ENCODE assay signal across 19 cellular contexts in the genomic region with DNA sequence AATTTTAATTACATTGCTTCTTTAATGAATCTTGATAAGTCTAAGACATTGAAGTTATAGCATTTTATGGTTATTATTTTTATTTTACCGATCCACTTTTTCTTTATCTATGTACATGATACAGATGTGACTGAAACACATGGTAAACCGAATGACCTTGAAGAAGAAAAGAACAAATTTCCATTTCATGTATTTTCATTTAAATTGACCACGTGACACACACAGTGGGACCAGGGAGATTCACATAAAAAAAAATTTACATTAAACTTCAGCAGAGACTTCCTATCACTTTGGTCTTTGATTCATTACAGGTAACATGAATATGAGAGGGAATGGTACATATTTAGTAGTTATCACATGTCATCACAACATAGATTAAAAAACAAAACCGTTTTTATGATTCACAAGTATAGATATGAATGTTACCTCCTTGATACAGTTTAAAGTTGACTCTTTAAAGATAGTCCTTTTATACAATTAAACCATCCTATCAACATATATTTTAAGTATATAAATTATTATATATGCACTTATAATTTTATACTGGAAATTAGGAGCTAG.
DNase-seq lines count a peak whose midpoint lies in the region; ATAC-seq lines count a peak whose summit lies in the region.
"Had no signal": no experiment of that assay in that cellular context is flagged by ENCODE, and none has a peak within 500 bp of the region (broad histone marks: within the 10 kb centered on the region; RNA-seq: fewer than 3 reads in every experiment).

No MANE protein-coding gene starts in this region.

- H3K9ac ChIP-seq in HUES6 (ENCODE audit: low read length) (no peak overlapping the region), iPS-20b (ENCODE audit: low read depth, low read length) (no peak overlapping the region; the same call in 1 of the 2 replicates)

- H3K4me1 Mint-ChIP-seq in activated CD4-positive, alpha-beta T cell treated with anti-CD3 and anti-CD28 coated beads for 36 hours: peaks cover 12% of the 10 kb centered on the region
- H3K4me1 Mint-ChIP-seq in activated CD4-positive, alpha-beta T cell treated with anti-CD3 and anti-CD28 coated beads, Interleukin-2, amount 10 ng/mL, durations not matched to agents 24 days and 14 days: no peaks in the 10 kb centered on the region
- H3K4me1 Mint-ChIP-seq: CD14-positive monocyte had no signal

- H3K4me3 ChIP-seq in HUES6 (ENCODE audit: low read depth, low read length) (no peak overlapping the region), iPS-20b (ENCODE audit: low read length) (peak overlapping the region; percentile 37)

- CTCF ChIA-PET in activated CD4-positive, alpha-beta T cell treated with anti-CD3 and anti-CD28 coated beads for 36 hours (lab: Charles Lee): interaction anchor here (1.0 kb wide), 1 partner anchor 12 kb away, joined by 3 read pairs; no protein-coding TSS in a partner anchor

- POLR2A ChIA-PET in activated CD4-positive, alpha-beta T cell treated with anti-CD3 and anti-CD28 coated beads for 36 hours (lab: Charles Lee): no interaction called here

- no peaks in the 10 kb centered on the region for H3K27me3 Mint-ChIP-seq in activated CD4-positive, alpha-beta T cell treated with anti-CD3 and anti-CD28 coated beads for 36 hours
- no peaks in the 10 kb centered on the region for H3K27me3 Mint-ChIP-seq in activated CD4-positive, alpha-beta T cell treated with anti-CD3 and anti-CD28 coated beads, Interleukin-2, amount 10 ng/mL, durations not matched to agents 24 days and 14 days

- H3K4me1 ChIP-seq in HUES6 (ENCODE audit: control insufficient read depth, insufficient read depth, low read length) (peaks cover 44% of the 10 kb centered on the region), iPS-20b (ENCODE audit: insufficient read depth, low read length) (peaks cover 47% of the 10 kb centered on the region)

- H3K9me3 ChIP-seq in HUES6 (ENCODE audit: control insufficient read depth, insufficient read depth, low read depth, low read length): no peaks in the 10 kb centered on the region
- no peaks in the 10 kb centered on the region for H3K9me3 ChIP-seq in iPS-20b (ENCODE audit: insufficient read depth, low read depth, low read length)

- no peak overlapping the region for H3K4me3 Mint-ChIP-seq in activated CD4-positive, alpha-beta T cell treated with anti-CD3 and anti-CD28 coated beads for 36 hours
- H3K4me3 Mint-ChIP-seq in activated CD4-positive, alpha-beta T cell treated with anti-CD3 and anti-CD28 coated beads, Interleukin-2, amount 10 ng/mL, durations not matched to agents 24 days and 14 days: no peak overlapping the region
- H3K4me3 Mint-ChIP-seq: CD14-positive monocyte had no signal

- intact Hi-C loops in activated CD4-positive, alpha-beta T cell treated with anti-CD3 and anti-CD28 coated beads for 36 hours (cut with DNase I, micrococcal nuclease): no loop called here
- intact Hi-C loops in activated CD4-positive, alpha-beta T cell treated with anti-CD3 and anti-CD28 coated beads, Interleukin-2, amount 10 ng/mL, durations not matched to agents 24 days and 14 days (cut with micrococcal nuclease): no loop called here

- H3K9me3 Mint-ChIP-seq in activated CD4-positive, alpha-beta T cell treated with anti-CD3 and anti-CD28 coated beads for 36 hours (ENCODE audit: low read depth): peaks cover 9% of the 10 kb centered on the region
- H3K9me3 Mint-ChIP-seq in activated CD4-positive, alpha-beta T cell treated with anti-CD3 and anti-CD28 coated beads, Interleukin-2, amount 10 ng/mL, durations not matched to agents 24 days and 14 days: peaks cover 11% of the 10 kb centered on the region

- no peaks in the 10 kb centered on the region for H3K36me3 ChIP-seq in HUES6 (ENCODE audit: control insufficient read depth, insufficient read depth, low read length)
- H3K36me3 ChIP-seq in iPS-20b (ENCODE audit: insufficient read depth, low read depth, low read length): no peaks in the 10 kb centered on the region; the same call in 1 of the 2 replicates

- ATAC-seq in activated CD4-positive, alpha-beta T cell treated with anti-CD3 and anti-CD28 coated beads for 36 hours: peak; percentile 44
- ATAC-seq: Panc1, SK-N-SH treated with all-trans-retinoic acid at 6 μM for 48 hours had no signal

- no peak overlapping the region for H3K27ac Mint-ChIP-seq in activated CD4-positive, alpha-beta T cell treated with anti-CD3 and anti-CD28 coated beads for 36 hours
- H3K27ac Mint-ChIP-seq in activated CD4-positive, alpha-beta T cell treated with anti-CD3 and anti-CD28 coated beads, Interleukin-2, amount 10 ng/mL, durations not matched to agents 24 days and 14 days: no peak overlapping the region
- H3K27ac Mint-ChIP-seq: CD14-positive monocyte had no signal

- H3K27ac ChIP-seq in HUES6 (ENCODE audit: low read depth, low read length) (peak overlapping the region; percentile 40; the same call in 1 of the 2 replicates), iPS-20b (ENCODE audit: low read length) (no peak overlapping the region)

- H3K36me3 Mint-ChIP-seq in activated CD4-positive, alpha-beta T cell treated with anti-CD3 and anti-CD28 coated beads for 36 hours (ENCODE audit: low read depth): peaks cover 56% of the 10 kb centered on the region
- H3K36me3 Mint-ChIP-seq in activated CD4-positive, alpha-beta T cell treated with anti-CD3 and anti-CD28 coated beads, Interleukin-2, amount 10 ng/mL, durations not matched to agents 24 days and 14 days (ENCODE audit: low read depth): peaks cover 41% of the 10 kb centered on the region

- H3K27me3 ChIP-seq in HUES6 (ENCODE audit: control insufficient read depth, insufficient read depth, low read length) (no peaks in the 10 kb centered on the region), iPS-20b (ENCODE audit: insufficient read depth, low read length) (no peaks in the 10 kb centered on the region)

- no peak for DNase-seq in activated CD4-positive, alpha-beta T cell treated with anti-CD3 and anti-CD28 coated beads for 36 hours
- DNase-seq in activated CD4-positive, alpha-beta T cell treated with anti-CD3 and anti-CD28 coated beads, Interleukin-2, amount 10 ng/mL, durations not matched to agents 24 days and 14 days: no peak
- no peak for DNase-seq in ecto neural progenitor cell (ENCODE audit: low spot score)
- DNase-seq in NCI-H1694 treated with DMSO at 0.1 percent for 48 hours (lab: John Stamatoyannopoulos, UW): no peak
- no peak for DNase-seq in activated CD4-positive, alpha-beta T cell treated with anti-CD3 and anti-CD28 coated beads for 48 hours
- DNase-seq: 8988T, DMS53, GF-D8, Kasumi-1, NCI-H1417 treated with DMSO at 0.1 percent for 48 hours, NCI-H187 treated with DMSO at 0.1 percent for 48 hours, NCI-H2107, NCI-H2227 treated with DMSO at 0.1 percent for 48 hours, NCI-H510A had no signal
